Comparison of ENCODE assay signal across 9 cellular contexts in genomic region chr1:109624215-109625010, GRCh38. TPM values are rescaled to one million over a fixed set of nuclear protein-coding genes. Genes with fewer than 3 reads are reported as not detected.
DNase-seq lines count a peak whose midpoint lies in the region; ATAC-seq and TF ChIP-seq lines count a peak whose summit lies in the region.
"Had no signal": no experiment of that assay in that cellular context is flagged by ENCODE, and none has a peak within 500 bp of the region (broad histone marks: within the 10 kb centered on the region; RNA-seq: fewer than 3 reads in every experiment).

No MANE protein-coding gene starts in this region.

- no peak overlapping the region for H3K27ac ChIP-seq in psoas muscle

- 67 to 78% (median 70%) methylated on average over 13 to 16 of the region's 16 CpGs for WGBS in psoas muscle, 3 donors

- H3K9ac ChIP-seq in adipocyte (ENCODE audit: low read length) = peak overlapping the region; percentile 64

- peak; percentile 23 for DNase-seq in NCI-H82 (lab: John Stamatoyannopoulos, UW)
- no peak for DNase-seq in NCI-H82 treated with DMSO at 0.1 percent for 48 hours (lab: John Stamatoyannopoulos, UW; ENCODE audit: unreplicated experiment)
- DNase-seq in Kasumi-1 (lab: John Stamatoyannopoulos, UW) = peak; percentile 83 to 86
- DNase-seq in adipocyte (ENCODE audit: low read depth) = no peak
- DNase-seq in psoas muscle = peak in 1 of 2 donors; percentile 58
- DNase-seq in cerebellar cortex (ENCODE audit: low spot score) = no peak
- DNase-seq in ureter (ENCODE audit: low spot score) = no peak
- DNase-seq: ACHN had no signal

- H3K27me3 ChIP-seq in adipocyte (replicated peaks; ENCODE audit: control insufficient read depth, insufficient read depth, low read length) (no peaks in the 10 kb centered on the region), psoas muscle (ENCODE audit: insufficient read depth in 3 of 3, low read length in 2 of 3) (peaks cover 0 to 2% (median 1%) of the 10 kb centered on the region in 3 donors)

- H3K4me1 ChIP-seq in adipocyte (ENCODE audit: control insufficient read depth, insufficient read depth, low read length) (peaks cover 41% of the 10 kb centered on the region), psoas muscle (peaks cover 4% of the 10 kb centered on the region)

- H3K36me3 ChIP-seq in adipocyte (ENCODE audit: control insufficient read depth, insufficient read depth, low read length, severe bottlenecking) (peaks cover 30% of the 10 kb centered on the region), psoas muscle (ENCODE audit: insufficient read depth in 1 of 2, low read depth in 1 of 2) (peaks cover 0 to 27% of the 10 kb centered on the region in 2 donors)

- intact Hi-C loops in psoas muscle (cut with DNase I) = no loop called here

- no peak for TF ChIP-seq CTCF in psoas muscle (IDR thresholded peaks at IDR 0.05)

- ATAC-seq in psoas muscle (no peak), GM21360 (IDR thresholded peaks at IDR 0.05; ENCODE audit: unreplicated experiment) (no peak)

- H3K9me3 ChIP-seq in adipocyte (ENCODE audit: control insufficient read depth, low read length) = no peaks in the 10 kb centered on the region
- no peaks in the 10 kb centered on the region for H3K9me3 ChIP-seq in psoas muscle

- H3K4me3 ChIP-seq in adipocyte (ENCODE audit: low read length) (peak overlapping the region; percentile 66), psoas muscle (peak overlapping the region; percentile 18)

RNA-seq across cellular contexts. Expression of gene AMPD2, which starts 4.8 kb away (rescaled TPM):
- 10 to 100 TPM in 1 of 4 donors, 1 to 10 TPM in 3; 7.3 to 13.1 (median 8.7) TPM for total RNA-seq in psoas muscle
- polyA plus RNA-seq in psoas muscle = 10 to 100 TPM in 1 of 3 donors, 1 to 10 TPM in 2; 4.2 to 13.9 (median 5.6) TPM
- total RNA-seq in ureter = 45.8 TPM

RNA-seq across cellular contexts. Expression of gene GNAT2, which starts 5.0 kb away (rescaled TPM):
- not detected for total RNA-seq in psoas muscle
- under 1 TPM in 2 of 3 donors, not detected in 1; 0.07 to 0.16 TPM for polyA plus RNA-seq in psoas muscle
- total RNA-seq in ureter = not detected

RNA-seq across cellular contexts. Expression of gene GSTM4, which starts 31.5 kb away (rescaled TPM):
- total RNA-seq in psoas muscle (10 to 100 TPM; 35.0 to 56.2 (median 46.9) TPM), ureter (38.2 TPM)
- 10 to 100 TPM; 26.0 to 46.8 (median 42.9) TPM for polyA plus RNA-seq in psoas muscle

RNA-seq across cellular contexts. Expression of gene GSTM2, which starts 43.4 kb away (rescaled TPM):
- total RNA-seq in psoas muscle (100 to 1,000 TPM in 2 of 4 donors, 10 to 100 TPM in 2; 38.7 to 175 (median 105) TPM), ureter (104 TPM)
- 10 to 100 TPM; 35.5 to 86.8 (median 61.4) TPM for polyA plus RNA-seq in psoas muscle

Comparison
In these comparisons a context has a peak if more than half of its experiments do, and no peak if none do; other contexts are left out.
1. DNase-seq: peak in NCI-H82 (single experiment) and Kasumi-1 (2 of 2); none in NCI-H82 treated with DMSO at 0.1 percent for 48 hours (single experiment), adipocyte (single experiment), cerebellar cortex (single experiment) and ureter (single experiment).